In genomic region chr1:50265790-50266314, GRCh38 we compare ENCODE assay signal across 19 cellular contexts.
DNase-seq lines count a peak whose midpoint lies in the region; ATAC-seq and TF ChIP-seq lines count a peak whose summit lies in the region.
"Had no signal": no experiment of that assay in that cellular context is flagged by ENCODE, and none has a peak within 500 bp of the region (broad histone marks: within the 10 kb centered on the region; RNA-seq: fewer than 3 reads in every experiment).

No MANE protein-coding gene starts in this region.

- no peak overlapping the region for H3K4me3 Mint-ChIP-seq in activated CD8-positive, alpha-beta T cell treated with anti-CD3 and anti-CD28 coated beads for 36 hours
- H3K4me3 Mint-ChIP-seq in activated CD8-positive, alpha-beta T cell treated with anti-CD3 and anti-CD28 coated beads, Interleukin-2, amount 10 ng/mL, durations not matched to agents 7 days and 5 days = no peak overlapping the region
- H3K4me3 Mint-ChIP-seq: CD8-positive, alpha-beta memory T cell had no signal

- no peaks in the 10 kb centered on the region for H3K36me3 Mint-ChIP-seq in activated CD8-positive, alpha-beta T cell treated with anti-CD3 and anti-CD28 coated beads for 36 hours (ENCODE audit: low read depth)
- H3K36me3 Mint-ChIP-seq in activated CD8-positive, alpha-beta T cell treated with anti-CD3 and anti-CD28 coated beads, Interleukin-2, amount 10 ng/mL, durations not matched to agents 7 days and 5 days (ENCODE audit: low read depth) = no peaks in the 10 kb centered on the region
- H3K36me3 Mint-ChIP-seq: CD8-positive, alpha-beta memory T cell had no signal

- CTCF ChIA-PET in activated CD8-positive, alpha-beta T cell treated with anti-CD3 and anti-CD28 coated beads for 36 hours (lab: Charles Lee) = no interaction called here
- CTCF ChIA-PET in activated CD8-positive, alpha-beta T cell treated with anti-CD3 and anti-CD28 coated beads, Interleukin-2, amount 10 ng/mL, durations not matched to agents 7 days and 5 days (lab: Charles Lee) = no interaction called here

- H3K9me3 ChIP-seq in right atrium auricular region (no peaks in the 10 kb centered on the region), upper lobe of right lung (no peaks in the 10 kb centered on the region)
- H3K9me3 ChIP-seq: ovary, Peyer's patch had no signal

- peaks cover 6% of the 10 kb centered on the region for H3K27me3 Mint-ChIP-seq in activated CD8-positive, alpha-beta T cell treated with anti-CD3 and anti-CD28 coated beads for 36 hours
- no peaks in the 10 kb centered on the region for H3K27me3 Mint-ChIP-seq in activated CD8-positive, alpha-beta T cell treated with anti-CD3 and anti-CD28 coated beads, Interleukin-2, amount 10 ng/mL, durations not matched to agents 7 days and 5 days (ENCODE audit: low read depth)

- no peaks in the 10 kb centered on the region for H3K9me3 Mint-ChIP-seq in activated CD8-positive, alpha-beta T cell treated with anti-CD3 and anti-CD28 coated beads for 36 hours
- no peaks in the 10 kb centered on the region for H3K9me3 Mint-ChIP-seq in activated CD8-positive, alpha-beta T cell treated with anti-CD3 and anti-CD28 coated beads, Interleukin-2, amount 10 ng/mL, durations not matched to agents 7 days and 5 days (ENCODE audit: insufficient read depth)
- H3K9me3 Mint-ChIP-seq: activated T-helper 2 cell treated with anti-CD3 and anti-CD28 coated beads, Interferon-gamma antibody, Interleukin-2, Interleukin-4, amounts not matched to agents 10 μg/mL and 5 μg/mL and 100 μg/mL, durations not matched to agents 14 hours and 24 hours and 36 hours had no signal

- no peaks in the 10 kb centered on the region for H3K4me1 ChIP-seq in right atrium auricular region
- H3K4me1 ChIP-seq in upper lobe of right lung = peaks cover 4% of the 10 kb centered on the region
- H3K4me1 ChIP-seq: Peyer's patch had no signal

- DNase-seq in activated CD8-positive, alpha-beta T cell treated with anti-CD3 and anti-CD28 coated beads for 36 hours = no peak
- no peak for DNase-seq in activated CD8-positive, alpha-beta T cell treated with anti-CD3 and anti-CD28 coated beads, Interleukin-2, amount 10 ng/mL, durations not matched to agents 7 days and 5 days
- DNase-seq in choroid plexus epithelial cell (ENCODE audit: low read depth) (peak; percentile 9), right atrium auricular region (ENCODE audit: low spot score) (peak; percentile 59), upper lobe of right lung (no peak), NCI-H2227 (lab: John Stamatoyannopoulos, UW; ENCODE audit: unreplicated experiment) (no peak), ecto neural progenitor cell (ENCODE audit: low spot score) (no peak)
- DNase-seq: activated CD4-positive, alpha-beta T cell treated with anti-CD3 and anti-CD28 coated beads, Interleukin-2, amount 50 U/mL, for 48 hours; anterior cingulate cortex; CD8-positive, alpha-beta memory T cell; left cardiac atrium; NCI-H2081 treated with DMSO at 0.1 percent for 48 hours; NCI-H526 treated with DMSO at 0.1 percent for 48 hours; ovary; Peyer's patch had no signal

- no peak for TF ChIP-seq CTCF in activated CD8-positive, alpha-beta T cell treated with anti-CD3 and anti-CD28 coated beads for 36 hours (IDR thresholded peaks at IDR 0.05)
- TF ChIP-seq CTCF in choroid plexus epithelial cell (conservative IDR thresholded peaks at IDR 0.05; ENCODE audit: low read depth, low read length) (no peak), right atrium auricular region (IDR thresholded peaks at IDR 0.05) (no peak), upper lobe of right lung (IDR thresholded peaks at IDR 0.05) (no peak)

- peak; percentile 27 for ATAC-seq in activated CD8-positive, alpha-beta T cell treated with anti-CD3 and anti-CD28 coated beads for 36 hours
- no peak for ATAC-seq in activated CD8-positive, alpha-beta T cell treated with anti-CD3 and anti-CD28 coated beads, Interleukin-2, amount 10 ng/mL, durations not matched to agents 7 days and 5 days
- ATAC-seq in upper lobe of right lung = peak; percentile 82
- no peak for ATAC-seq in GM19463 (IDR thresholded peaks at IDR 0.05; ENCODE audit: unreplicated experiment)

- POLR2A ChIA-PET in activated CD8-positive, alpha-beta T cell treated with anti-CD3 and anti-CD28 coated beads for 36 hours (lab: Charles Lee) = no interaction called here
- POLR2A ChIA-PET in activated CD8-positive, alpha-beta T cell treated with anti-CD3 and anti-CD28 coated beads, Interleukin-2, amount 10 ng/mL, durations not matched to agents 7 days and 5 days (lab: Charles Lee) = no interaction called here

- no peak overlapping the region for H3K27ac Mint-ChIP-seq in activated CD8-positive, alpha-beta T cell treated with anti-CD3 and anti-CD28 coated beads for 36 hours
- H3K27ac Mint-ChIP-seq in activated CD8-positive, alpha-beta T cell treated with anti-CD3 and anti-CD28 coated beads, Interleukin-2, amount 10 ng/mL, durations not matched to agents 7 days and 5 days = no peak overlapping the region
- H3K27ac Mint-ChIP-seq: activated T-helper 2 cell treated with anti-CD3 and anti-CD28 coated beads, Interferon-gamma antibody, Interleukin-2, Interleukin-4, amounts not matched to agents 10 μg/mL and 5 μg/mL and 100 μg/mL, durations not matched to agents 14 hours and 24 hours and 36 hours; CD8-positive, alpha-beta memory T cell had no signal

- no peaks in the 10 kb centered on the region for H3K36me3 ChIP-seq in right atrium auricular region
- H3K36me3 ChIP-seq in upper lobe of right lung = no peaks in the 10 kb centered on the region
- H3K36me3 ChIP-seq: ovary, Peyer's patch had no signal

- peaks cover 7% of the 10 kb centered on the region for H3K4me1 Mint-ChIP-seq in activated CD8-positive, alpha-beta T cell treated with anti-CD3 and anti-CD28 coated beads for 36 hours (ENCODE audit: low read depth)
- no peaks in the 10 kb centered on the region for H3K4me1 Mint-ChIP-seq in activated CD8-positive, alpha-beta T cell treated with anti-CD3 and anti-CD28 coated beads, Interleukin-2, amount 10 ng/mL, durations not matched to agents 7 days and 5 days (ENCODE audit: low read depth)
- H3K4me1 Mint-ChIP-seq: CD8-positive, alpha-beta memory T cell had no signal

- peak overlapping the region in 1 of 2 donors; percentile 15 for H3K27ac ChIP-seq in right atrium auricular region
- H3K27ac ChIP-seq in upper lobe of right lung = peak overlapping the region; percentile 30
- H3K27ac ChIP-seq: ovary, Peyer's patch had no signal

- intact Hi-C loops in activated CD8-positive, alpha-beta T cell treated with anti-CD3 and anti-CD28 coated beads for 36 hours (cut with micrococcal nuclease) = no loop called here
- intact Hi-C loops in upper lobe of right lung (cut with DNase I) = no loop called here

- H3K4me3 ChIP-seq in choroid plexus epithelial cell (ENCODE audit: low read depth, low read length) (no peak overlapping the region), right atrium auricular region (no peak overlapping the region), upper lobe of right lung (no peak overlapping the region)
- H3K4me3 ChIP-seq: coronary artery, ovary, Peyer's patch, smooth muscle cell had no signal

- H3K27me3 ChIP-seq in right atrium auricular region (no peaks in the 10 kb centered on the region), upper lobe of right lung (no peaks in the 10 kb centered on the region)
- H3K27me3 ChIP-seq: ovary, Peyer's patch had no signal

Comparison
In these comparisons a context has a peak if more than half of its experiments do, and no peak if none do; other contexts are left out.
1. ATAC-seq: peak in activated CD8-positive, alpha-beta T cell treated with anti-CD3 and anti-CD28 coated beads for 36 hours (single experiment) and upper lobe of right lung (single experiment); none in activated CD8-positive, alpha-beta T cell treated with anti-CD3 and anti-CD28 coated beads, Interleukin-2, amount 10 ng/mL, durations not matched to agents 7 days and 5 days (single experiment) and GM19463 (single experiment).
2. DNase-seq: peak in choroid plexus epithelial cell (single experiment) and right atrium auricular region (single experiment); none in activated CD8-positive, alpha-beta T cell treated with anti-CD3 and anti-CD28 coated beads for 36 hours (single experiment), activated CD8-positive, alpha-beta T cell treated with anti-CD3 and anti-CD28 coated beads, Interleukin-2, amount 10 ng/mL, durations not matched to agents 7 days and 5 days (single experiment), upper lobe of right lung (single experiment), NCI-H2227 (single experiment) and ecto neural progenitor cell (single experiment).